ENCODE assay signal across 12 cellular contexts in the genomic region with DNA sequence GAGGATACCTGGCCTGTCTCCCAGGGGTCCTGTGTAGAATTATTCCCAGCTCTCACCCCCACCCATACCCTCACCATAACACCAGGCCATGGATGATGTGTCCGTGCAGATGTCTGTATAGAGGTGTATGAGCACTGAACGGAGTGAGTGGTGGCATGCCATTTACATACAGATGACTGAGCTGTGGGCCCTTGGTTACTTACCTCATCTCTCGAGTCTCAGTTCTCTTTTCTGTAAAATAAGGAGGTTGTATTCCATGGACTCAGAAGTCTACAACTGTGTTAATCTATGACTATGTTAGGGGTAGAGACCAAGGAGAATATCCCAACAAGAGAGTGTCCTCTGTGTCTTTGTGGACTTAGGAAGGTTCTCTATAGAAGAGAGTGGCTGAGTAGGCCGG.
DNase-seq lines count a peak whose midpoint lies in the region; ATAC-seq, FAIRE-seq and TF ChIP-seq lines count a peak whose summit lies in the region.
"Had no signal": no experiment of that assay in that cellular context is flagged by ENCODE, and none has a peak within 500 bp of the region (broad histone marks: within the 10 kb centered on the region; RNA-seq: fewer than 3 reads in every experiment).

No MANE protein-coding gene starts in this region.

- DNase-seq in GM12878 (ENCODE audit: low read depth, low spot score) (no peak), kidney glomerular epithelial cell (lab: John Stamatoyannopoulos, UW) (no peak), head of caudate nucleus (no peak), NCI-H446 treated with DMSO at 0.1 percent for 48 hours (lab: John Stamatoyannopoulos, UW) (no peak)
- DNase-seq in stimulated activated CD4-positive, alpha-beta T cell treated with anti-CD3 and anti-CD28 coated beads, Interleukin-4, amount 100 ng/mL, for 4 hours, result no peak
- DNase-seq: activated T-cell treated with anti-CD3 and anti-CD28 coated beads, Interleukin-2, amount 50 U/mL, for 24 hours; left ventricle myocardium superior; uterus had no signal

- H3K27me3 ChIP-seq in GM12878 (replicated peaks in 1 of 2; ENCODE audit: control insufficient read depth in 2 of 2, insufficient read depth in 2 of 2, low read length in 1 of 2), result peaks cover 6 to 19% of the 10 kb centered on the region in 2 experiments
- H3K27me3 ChIP-seq: ascending aorta, uterus had no signal

- RAD21 ChIA-PET in GM12878 (lab: Charles Lee; ENCODE audit: unreplicated experiment), result interaction anchor here (1.3 to 2.0 kb wide), 3 partner anchors 10 to 214 kb away, joined by 3 to 8 read pairs (median 3); no protein-coding TSS in a partner anchor

- CTCF ChIA-PET in GM12878 (lab: Yijun Ruan, JAX), result interaction anchor here (1.2 to 3.3 kb wide), 3 partner anchors 9 to 19 kb away, joined by 3 to 19 read pairs (median 7); no protein-coding TSS in a partner anchor

- no peak overlapping the region for H3K9ac ChIP-seq in GM12878 (ENCODE audit: control insufficient read depth, insufficient read depth, low read length)

- in situ Hi-C loops in GM12878 (cut with MboI), result no loop called here

- BruUV-seq in GM12878 (replicated peaks; lab: Mats Ljungman, UMichigan), result no TSS peak

- H3K4me1 ChIP-seq in GM12878 (ENCODE audit: control insufficient read depth, insufficient read depth, low read length), result no peaks in the 10 kb centered on the region
- H3K4me1 ChIP-seq: uterus had no signal

- no peak overlapping the region for H3K4me2 ChIP-seq in GM12878 (ENCODE audit: control insufficient read depth, insufficient read depth)

- POLR2A ChIA-PET in GM12878 (lab: Charles Lee), result no interaction called here

- no peak for TF ChIP-seq CTCF in GM12878 (IDR thresholded peaks at IDR 0.05 in 2 of 3, conservative IDR thresholded peaks at IDR 0.05 in 1 of 3; ENCODE audit: control insufficient read depth in 2 of 3, extremely low read depth in 1 of 3, insufficient read depth in 1 of 3, low read depth in 3 of 3, low read length in 3 of 3)

- H3K9me3 ChIP-seq in GM12878 (replicated peaks; ENCODE audit: control insufficient read depth, insufficient read depth, low read length), result peaks cover 2% of the 10 kb centered on the region; the same call in 1 of the 3 replicates
- H3K9me3 ChIP-seq: ascending aorta, uterus had no signal

- TF ChIP-seq RAD21 in GM12878 (IDR thresholded peaks at IDR 0.05; ENCODE audit: insufficient read depth, low read depth, low read length), result no peak

- TF ChIP-seq EP300 in GM12878 (IDR thresholded peaks at IDR 0.05; ENCODE audit: borderline replicate concordance in 1 of 2, control insufficient read depth in 1 of 2, low read depth in 2 of 2, low read length in 2 of 2), result peak in 1 of 2 experiments; percentile 76; a peak in 1 of 4 replicates

- H2AFZ ChIP-seq in GM12878 (ENCODE audit: control insufficient read depth, low read depth, low read length), result no peak overlapping the region

- no peaks in the 10 kb centered on the region for H4K20me1 ChIP-seq in GM12878 (ENCODE audit: control insufficient read depth, insufficient read depth)

- ATAC-seq in GM18511 (IDR thresholded peaks at IDR 0.05; ENCODE audit: unreplicated experiment) (peak; percentile 95), GM21390 (IDR thresholded peaks at IDR 0.05; ENCODE audit: unreplicated experiment) (peak; percentile 70), HG03103 (IDR thresholded peaks at IDR 0.05; ENCODE audit: low read depth, unreplicated experiment) (peak; percentile 59), GM12878 (peak; percentile 95)
- ATAC-seq: left ventricle myocardium superior had no signal

- H3K36me3 ChIP-seq in GM12878 (ENCODE audit: control insufficient read depth in 2 of 2, insufficient read depth in 2 of 2, low read length in 1 of 2), result no peaks in the 10 kb centered on the region
- H3K36me3 ChIP-seq: ascending aorta, uterus had no signal

- no peak for TF ChIP-seq POLR2A in GM12878 (IDR thresholded peaks at IDR 0.05; ENCODE audit: low read depth, low read length)

- FAIRE-seq in GM12878 (lab: Jason Lieb, UNC), result peak; percentile 84

- H3K79me2 ChIP-seq in GM12878 (ENCODE audit: control insufficient read depth, insufficient read depth, low read length), result no peaks in the 10 kb centered on the region

- SMC1A ChIA-PET in GM12878 (lab: Charles Lee; ENCODE audit: uncharacterized antibody, unreplicated experiment), result interaction anchor here (1.6 to 1.8 kb wide), 2 partner anchors 10 to 152 kb away, joined by 4 to 6 read pairs; no protein-coding TSS in a partner anchor

- H3K27ac ChIP-seq in GM12878 (ENCODE audit: control insufficient read depth, insufficient read depth), result no peak overlapping the region
- H3K27ac ChIP-seq: ascending aorta, uterus had no signal

- no peak overlapping the region for H3K4me3 ChIP-seq in GM12878
- H3K4me3 ChIP-seq: ascending aorta, uterus had no signal

- WGBS in GM12878 (ENCODE audit: insufficient coverage, insufficient replicate concordance, low lambda C conversion rate, missing lambda C conversion rate), result 4% methylated on average over 4 of the region's 4 CpGs

- intact Hi-C loops in GM12878 (cut with micrococcal nuclease; ENCODE audit: unreplicated experiment), result no loop called here
- intact Hi-C loops in head of caudate nucleus (cut with DNase I), result no loop called here

TF ChIP-seq in GM12878, 131 proteins besides CTCF, POLR2A, EP300 and RAD21 (continues in another document):
- TF ChIP-seq DPF2 (IDR thresholded peaks at IDR 0.05), result peak; percentile 77
- peak; percentile 11; the same call in 1 of the 2 replicates for TF ChIP-seq BMI1 (IDR thresholded peaks at IDR 0.05; ENCODE audit: borderline replicate concordance)
- TF ChIP-seq TCF12 (IDR thresholded peaks at IDR 0.05; ENCODE audit: low read depth, low read length), result 0 out of 2 replicates have a peak, but pooled peaks have one; percentile 38
- TF ChIP-seq RCOR1 (conservative IDR thresholded peaks at IDR 0.05; ENCODE audit: low read depth, low read length), result 0 out of 2 replicates have a peak, but pooled peaks have one; percentile 50
- TF ChIP-seq EED (IDR thresholded peaks at IDR 0.05; ENCODE audit: low read depth), result peak; percentile 62
- TF ChIP-seq, protein P1, sequence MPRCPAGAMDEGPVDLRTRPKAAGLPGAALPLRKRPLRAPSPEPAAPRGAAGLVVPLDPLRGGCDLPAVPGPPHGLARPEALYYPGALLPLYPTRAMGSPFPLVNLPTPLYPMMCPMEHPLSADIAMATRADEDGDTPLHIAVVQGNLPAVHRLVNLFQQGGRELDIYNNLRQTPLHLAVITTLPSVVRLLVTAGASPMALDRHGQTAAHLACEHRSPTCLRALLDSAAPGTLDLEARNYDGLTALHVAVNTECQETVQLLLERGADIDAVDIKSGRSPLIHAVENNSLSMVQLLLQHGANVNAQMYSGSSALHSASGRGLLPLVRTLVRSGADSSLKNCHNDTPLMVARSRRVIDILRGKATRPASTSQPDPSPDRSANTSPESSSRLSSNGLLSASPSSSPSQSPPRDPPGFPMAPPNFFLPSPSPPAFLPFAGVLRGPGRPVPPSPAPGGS (IDR thresholded peaks at IDR 0.05; ENCODE audit: borderline replicate concordance, insufficient read depth, low read depth, low read length, poor library complexity, severe bottlenecking), result no peak
- TF ChIP-seq, protein P2, sequence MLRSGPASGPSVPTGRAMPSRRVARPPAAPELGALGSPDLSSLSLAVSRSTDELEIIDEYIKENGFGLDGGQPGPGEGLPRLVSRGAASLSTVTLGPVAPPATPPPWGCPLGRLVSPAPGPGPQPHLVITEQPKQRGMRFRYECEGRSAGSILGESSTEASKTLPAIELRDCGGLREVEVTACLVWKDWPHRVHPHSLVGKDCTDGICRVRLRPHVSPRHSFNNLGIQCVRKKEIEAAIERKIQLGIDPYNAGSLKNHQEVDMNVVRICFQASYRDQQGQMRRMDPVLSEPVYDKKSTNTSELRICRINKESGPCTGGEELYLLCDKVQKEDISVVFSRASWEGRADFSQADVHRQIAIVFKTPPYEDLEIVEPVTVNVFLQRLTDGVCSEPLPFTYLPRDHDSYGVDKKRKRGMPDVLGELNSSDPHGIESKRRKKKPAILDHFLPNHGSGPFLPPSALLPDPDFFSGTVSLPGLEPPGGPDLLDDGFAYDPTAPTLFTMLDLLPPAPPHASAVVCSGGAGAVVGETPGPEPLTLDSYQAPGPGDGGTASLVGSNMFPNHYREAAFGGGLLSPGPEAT (IDR thresholded peaks at IDR 0.05; ENCODE audit: low read depth), result no peak
- TF ChIP-seq ZNF274 (IDR thresholded peaks at IDR 0.05; ENCODE audit: insufficient read depth, insufficient read length), result no peak
- no peak for TF ChIP-seq HDGF (IDR thresholded peaks at IDR 0.05)
- TF ChIP-seq, protein P3, sequence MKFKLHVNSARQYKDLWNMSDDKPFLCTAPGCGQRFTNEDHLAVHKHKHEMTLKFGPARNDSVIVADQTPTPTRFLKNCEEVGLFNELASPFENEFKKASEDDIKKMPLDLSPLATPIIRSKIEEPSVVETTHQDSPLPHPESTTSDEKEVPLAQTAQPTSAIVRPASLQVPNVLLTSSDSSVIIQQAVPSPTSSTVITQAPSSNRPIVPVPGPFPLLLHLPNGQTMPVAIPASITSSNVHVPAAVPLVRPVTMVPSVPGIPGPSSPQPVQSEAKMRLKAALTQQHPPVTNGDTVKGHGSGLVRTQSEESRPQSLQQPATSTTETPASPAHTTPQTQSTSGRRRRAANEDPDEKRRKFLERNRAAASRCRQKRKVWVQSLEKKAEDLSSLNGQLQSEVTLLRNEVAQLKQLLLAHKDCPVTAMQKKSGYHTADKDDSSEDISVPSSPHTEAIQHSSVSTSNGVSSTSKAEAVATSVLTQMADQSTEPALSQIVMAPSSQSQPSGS (IDR thresholded peaks at IDR 0.05; ENCODE audit: low read length), result 0 out of 2 replicates have a peak, but pooled peaks have one; percentile 19
- peak; percentile 24; the same call in 1 of the 2 replicates for TF ChIP-seq MTA2 (IDR thresholded peaks at IDR 0.05; ENCODE audit: low read depth)
- TF ChIP-seq BHLHE40 (IDR thresholded peaks at IDR 0.05; ENCODE audit: borderline replicate concordance in 1 of 2, low read depth in 2 of 2, low read length in 1 of 2), result peak in 1 of 2 experiments; percentile 38; a peak in 1 of 4 replicates
- TF ChIP-seq IRF4 (IDR thresholded peaks at IDR 0.05; ENCODE audit: low read depth, low read length), result peak; percentile 65; the same call in 1 of the 2 replicates
- TF ChIP-seq IKZF2 (IDR thresholded peaks at IDR 0.05), result peak in 1 of 2 experiments; percentile 25; a peak in 1 of 4 replicates
- TF ChIP-seq JUND (IDR thresholded peaks at IDR 0.05; ENCODE audit: low read depth, low read length), result no peak
- TF ChIP-seq CREB1 (IDR thresholded peaks at IDR 0.05; ENCODE audit: low read depth), result no peak
- peak; percentile 32; the same call in 1 of the 2 replicates for TF ChIP-seq IKZF1 (conservative IDR thresholded peaks at IDR 0.05)
- TF ChIP-seq JUNB (IDR thresholded peaks at IDR 0.05), result peak; percentile 57
- peak; percentile 91 for TF ChIP-seq SPI1 (IDR thresholded peaks at IDR 0.05; ENCODE audit: borderline replicate concordance, insufficient read depth, low read depth, low read length)
- peak; percentile 79 for TF ChIP-seq ATF7 (IDR thresholded peaks at IDR 0.05; ENCODE audit: low read depth)
- peak; percentile 59; the same call in 1 of the 2 replicates for TF ChIP-seq BCL11A (IDR thresholded peaks at IDR 0.05; ENCODE audit: low read depth, low read length)
